20 cellular contexts compared by ENCODE assay signal in the genomic region with DNA sequence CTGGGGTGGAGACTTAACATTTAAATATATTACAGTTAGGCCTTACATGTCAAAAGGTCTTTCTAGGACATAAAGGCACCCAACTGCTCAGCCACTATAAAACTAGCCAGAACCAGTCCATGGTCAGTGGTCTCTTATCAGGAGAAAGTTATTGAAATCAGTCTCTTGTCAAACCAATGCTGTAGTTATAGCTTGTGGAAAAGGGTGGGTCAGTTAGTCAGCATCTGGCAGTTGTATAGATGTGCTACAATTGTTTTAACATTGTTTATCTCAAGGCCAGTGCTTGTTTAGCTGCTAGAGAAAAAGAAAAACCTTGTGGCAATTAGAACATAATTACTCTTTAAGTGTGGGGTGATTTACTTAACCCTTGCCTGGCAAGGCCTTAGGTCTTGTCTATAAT.
"Had no signal": no experiment of that assay in that cellular context is flagged by ENCODE, and none has a peak within 500 bp of the region (broad histone marks: within the 10 kb centered on the region; RNA-seq: fewer than 3 reads in every experiment).

No MANE protein-coding gene starts in this region.

- H3K4me3 Mint-ChIP-seq: mesothelial cell of epicardium; nephron; T-helper 1 cell treated with Interleukin-12 subunit alpha and Interleukin-12 subunit beta and Interleukin-4 antibody, amounts not matched to agents 30 μg/mL and 1 μg/mL, for 36 hours had no signal

- H3K36me3 ChIP-seq: ascending aorta, thyroid gland had no signal

- H3K4me1 ChIP-seq: ascending aorta, foreskin keratinocyte, lower lobe of right lung, thyroid gland had no signal

- ATAC-seq: activated CD4-positive, CD25-positive, alpha-beta regulatory T cell treated with anti-CD3 and anti-CD28 coated beads, Interleukin-2, amount 50 U/mL, for 24 hours; foreskin keratinocyte; left colon; lower lobe of right lung had no signal

- DNase-seq: activated CD8-positive, alpha-beta memory T cell treated with anti-CD3 and anti-CD28 coated beads for 24 hours; activated CD8-positive, alpha-beta memory T cell treated with anti-CD3 and anti-CD28 coated beads, Interleukin-2, amount 50 U/mL, for 48 hours; activated effector memory CD4-positive, alpha-beta T cell treated with anti-CD3 and anti-CD28 coated beads, Interleukin-2, amount 50 U/mL, for 16 hours; activated naive CD4-positive, alpha-beta T cell treated with anti-CD3 and anti-CD28 coated beads, Interleukin-2, amount 50 U/mL, for 16 hours; activated T-cell treated with anti-CD3 and anti-CD28 coated beads, Interleukin-2, amount 50 U/mL, for 48 hours; effector CD4-positive, alpha-beta T cell; foreskin keratinocyte; hippocampal formation; islet precursor cell; left colon; lower lobe of right lung; stimulated activated CD4-positive, alpha-beta T cell treated with anti-CD3 and anti-CD28 coated beads, Interleukin-2, amount 100 ng/mL, for 24 hours; stimulated activated naive CD4-positive, alpha-beta T cell treated with Interleukin-2 at 50 U/mL for 16 hours; thyroid gland had no signal

- H3K4me3 ChIP-seq: ascending aorta, esophagus muscularis mucosa, lower lobe of right lung, thyroid gland had no signal

- H3K27me3 ChIP-seq: ascending aorta, esophagus muscularis mucosa, foreskin keratinocyte, thyroid gland had no signal

- H3K27ac Mint-ChIP-seq: nephron; T-helper 1 cell treated with Interleukin-12 subunit alpha and Interleukin-12 subunit beta and Interleukin-4 antibody, amounts not matched to agents 30 μg/mL and 1 μg/mL, for 36 hours had no signal

- H3K9me3 Mint-ChIP-seq: T-helper 1 cell treated with Interleukin-12 subunit alpha and Interleukin-12 subunit beta and Interleukin-4 antibody, amounts not matched to agents 30 μg/mL and 1 μg/mL, for 36 hours had no signal

- H3K27ac ChIP-seq: ascending aorta, esophagus muscularis mucosa, foreskin keratinocyte, lower lobe of right lung, thyroid gland had no signal

- H3K9me3 ChIP-seq: ascending aorta, esophagus muscularis mucosa, lower lobe of right lung, thyroid gland had no signal
